ENCODE assay signal across 27 cellular contexts in the genomic region with DNA sequence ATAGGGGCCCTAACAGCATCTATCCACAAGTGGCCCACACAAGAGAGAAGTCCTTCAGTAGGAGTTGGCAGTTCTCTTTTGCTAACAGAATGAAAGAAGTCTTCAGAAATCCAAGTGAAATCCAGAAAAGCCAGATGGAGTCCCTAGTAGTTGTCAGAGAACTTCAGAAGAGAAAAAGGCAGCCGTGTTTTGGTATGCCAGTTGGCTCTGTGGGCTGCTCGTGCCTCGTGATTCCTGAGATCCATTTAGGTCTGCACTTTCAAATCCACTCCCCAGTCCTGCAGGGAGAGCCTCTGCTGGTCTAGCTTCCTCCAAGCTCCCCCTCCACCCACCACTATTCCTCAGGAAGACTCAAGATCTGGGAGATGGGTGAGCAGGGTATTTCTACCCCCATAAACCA.
"Had no signal": no experiment of that assay in that cellular context is flagged by ENCODE, and none has a peak within 500 bp of the region (broad histone marks: within the 10 kb centered on the region; RNA-seq: fewer than 3 reads in every experiment).

No MANE protein-coding gene starts in this region.

- H3K9me3 ChIP-seq: adrenal gland, ascending aorta, breast epithelium had no signal

- H3K36me3 Mint-ChIP-seq: activated CD4-positive, alpha-beta memory T cell treated with anti-CD3 and anti-CD28 coated beads for 36 hours; activated CD8-positive, alpha-beta memory T cell treated with anti-CD3 and anti-CD28 coated beads, Interleukin-2, amount 10 ng/mL, durations not matched to agents 7 days and 5 days; activated naive CD4-positive, alpha-beta T cell treated with anti-CD3 and anti-CD28 coated beads, Interleukin-2, amount 50 U/mL, for 24 hours; activated naive CD8-positive, alpha-beta T cell treated with anti-CD3 and anti-CD28 coated beads for 36 hours had no signal

- ATAC-seq: activated CD8-positive, alpha-beta memory T cell treated with anti-CD3 and anti-CD28 coated beads, Interleukin-2, amount 10 ng/mL, durations not matched to agents 7 days and 5 days; activated CD8-positive, alpha-beta T cell treated with anti-CD3 and anti-CD28 coated beads, Interleukin-2, amount 10 ng/mL, durations not matched to agents 7 days and 5 days; activated naive CD8-positive, alpha-beta T cell treated with anti-CD3 and anti-CD28 coated beads, Interleukin-2, amount 50 U/mL, for 24 hours; esophagus mucosa; SK-N-SH treated with all-trans-retinoic acid at 6 μM for 48 hours had no signal

- DNase-seq: activated CD4-positive, alpha-beta memory T cell treated with anti-CD3 and anti-CD28 coated beads for 36 hours; activated CD4-positive, alpha-beta T cell treated with anti-CD3 and anti-CD28 coated beads for 1 hour; activated CD4-positive, alpha-beta T cell treated with anti-CD3 and anti-CD28 coated beads for 48 hours; activated CD8-positive, alpha-beta memory T cell treated with anti-CD3 and anti-CD28 coated beads, Interleukin-2, amount 10 ng/mL, durations not matched to agents 7 days and 5 days; activated CD8-positive, alpha-beta memory T cell treated with anti-CD3 and anti-CD28 coated beads, Interleukin-2, amount 50 U/mL, for 4 hours; activated CD8-positive, alpha-beta T cell treated with anti-CD3 and anti-CD28 coated beads, Interleukin-2, amount 10 ng/mL, durations not matched to agents 7 days and 5 days; activated effector memory CD4-positive, alpha-beta T cell treated with anti-CD3 and anti-CD28 coated beads, Interleukin-2, amount 50 U/mL, for 16 hours; activated naive CD4-positive, alpha-beta T cell treated with anti-CD3 and anti-CD28 coated beads for 36 hours; activated naive CD8-positive, alpha-beta T cell treated with anti-CD3 and anti-CD28 coated beads for 36 hours; activated naive CD8-positive, alpha-beta T cell treated with anti-CD3 and anti-CD28 coated beads, Interleukin-2, amount 50 U/mL, for 24 hours; activated T-cell treated with anti-CD3 and anti-CD28 coated beads, Interleukin-2, amount 50 U/mL, for 1 hour; activated T-cell treated with anti-CD3 and anti-CD28 coated beads, Interleukin-2, amount 50 U/mL, for 48 hours; adrenal gland; effector memory CD4-positive, alpha-beta T cell; endodermal cell; foreskin fibroblast; T-helper 2 cell had no signal

- H3K27ac Mint-ChIP-seq: activated CD4-positive, alpha-beta memory T cell treated with anti-CD3 and anti-CD28 coated beads for 36 hours; activated CD8-positive, alpha-beta memory T cell treated with anti-CD3 and anti-CD28 coated beads, Interleukin-2, amount 10 ng/mL, durations not matched to agents 7 days and 5 days; activated CD8-positive, alpha-beta T cell treated with anti-CD3 and anti-CD28 coated beads, Interleukin-2, amount 10 ng/mL, durations not matched to agents 7 days and 5 days; activated naive CD4-positive, alpha-beta T cell treated with anti-CD3 and anti-CD28 coated beads for 36 hours; activated naive CD4-positive, alpha-beta T cell treated with anti-CD3 and anti-CD28 coated beads, Interleukin-2, amount 50 U/mL, for 24 hours; activated naive CD8-positive, alpha-beta T cell treated with anti-CD3 and anti-CD28 coated beads for 36 hours; activated naive CD8-positive, alpha-beta T cell treated with anti-CD3 and anti-CD28 coated beads, Interleukin-2, amount 50 U/mL, for 24 hours; activated T-helper 1 cell treated with anti-CD3 and anti-CD28 coated beads, Interleukin-12 subunit alpha, Interleukin-12 subunit beta, Interleukin-2, Interleukin-4 antibody, amounts not matched to agents 30 ng/mL and 10 ng/mL and 1 ng/mL, durations not matched to agents 14 hours and 24 hours and 36 hours; activated T-helper 2 cell treated with anti-CD3 and anti-CD28 coated beads, Interferon-gamma antibody, Interleukin-2, Interleukin-4, amounts not matched to agents 10 μg/mL and 5 μg/mL and 100 μg/mL, durations not matched to agents 14 hours and 24 hours and 36 hours; brain; endodermal cell had no signal

- H3K4me3 ChIP-seq: adrenal gland, ascending aorta, breast epithelium, cardiac muscle cell had no signal

- H3K9me3 Mint-ChIP-seq: activated CD4-positive, alpha-beta memory T cell treated with anti-CD3 and anti-CD28 coated beads for 36 hours; activated naive CD4-positive, alpha-beta T cell treated with anti-CD3 and anti-CD28 coated beads for 36 hours; activated naive CD4-positive, alpha-beta T cell treated with anti-CD3 and anti-CD28 coated beads, Interleukin-2, amount 50 U/mL, for 24 hours; activated naive CD8-positive, alpha-beta T cell treated with anti-CD3 and anti-CD28 coated beads for 36 hours; activated naive CD8-positive, alpha-beta T cell treated with anti-CD3 and anti-CD28 coated beads, Interleukin-2, amount 50 U/mL, for 24 hours; activated T-helper 1 cell treated with anti-CD3 and anti-CD28 coated beads, Interleukin-12 subunit alpha, Interleukin-12 subunit beta, Interleukin-2, Interleukin-4 antibody, amounts not matched to agents 30 ng/mL and 10 ng/mL and 1 ng/mL, durations not matched to agents 14 hours and 24 hours and 36 hours; activated T-helper 2 cell treated with anti-CD3 and anti-CD28 coated beads, Interferon-gamma antibody, Interleukin-2, Interleukin-4, amounts not matched to agents 10 μg/mL and 5 μg/mL and 100 μg/mL, durations not matched to agents 14 hours and 24 hours and 36 hours; brain; endodermal cell had no signal

- H3K4me3 Mint-ChIP-seq: activated CD4-positive, alpha-beta memory T cell treated with anti-CD3 and anti-CD28 coated beads for 36 hours; activated CD8-positive, alpha-beta memory T cell treated with anti-CD3 and anti-CD28 coated beads, Interleukin-2, amount 10 ng/mL, durations not matched to agents 7 days and 5 days; activated CD8-positive, alpha-beta T cell treated with anti-CD3 and anti-CD28 coated beads, Interleukin-2, amount 10 ng/mL, durations not matched to agents 7 days and 5 days; activated naive CD4-positive, alpha-beta T cell treated with anti-CD3 and anti-CD28 coated beads for 36 hours; activated naive CD4-positive, alpha-beta T cell treated with anti-CD3 and anti-CD28 coated beads, Interleukin-2, amount 50 U/mL, for 24 hours; activated naive CD8-positive, alpha-beta T cell treated with anti-CD3 and anti-CD28 coated beads for 36 hours; activated naive CD8-positive, alpha-beta T cell treated with anti-CD3 and anti-CD28 coated beads, Interleukin-2, amount 50 U/mL, for 24 hours; activated T-helper 1 cell treated with anti-CD3 and anti-CD28 coated beads, Interleukin-12 subunit alpha, Interleukin-12 subunit beta, Interleukin-2, Interleukin-4 antibody, amounts not matched to agents 30 ng/mL and 10 ng/mL and 1 ng/mL, durations not matched to agents 14 hours and 24 hours and 36 hours; brain; central memory CD8-positive, alpha-beta T cell; endodermal cell had no signal

- H3K36me3 ChIP-seq: adrenal gland, ascending aorta, breast epithelium, cardiac muscle cell had no signal

- H3K27me3 ChIP-seq: adrenal gland, ascending aorta, breast epithelium, cardiac muscle cell had no signal

- H3K27ac ChIP-seq: adrenal gland, ascending aorta, breast epithelium, cardiac muscle cell had no signal

- H3K27me3 Mint-ChIP-seq: brain had no signal

- H3K4me1 ChIP-seq: adrenal gland, ascending aorta, breast epithelium had no signal
